In genomic region chr13:47826481-47826880, GRCh38 we compare ENCODE assay signal across 16 cellular contexts.
"Had no signal": no experiment of that assay in that cellular context is flagged by ENCODE, and none has a peak within 500 bp of the region (broad histone marks: within the 10 kb centered on the region; RNA-seq: fewer than 3 reads in every experiment).

No MANE protein-coding gene starts in this region.

- H3K27ac ChIP-seq: esophagus squamous epithelium, SJSA1, upper lobe of left lung had no signal

- H3K4me3 ChIP-seq: esophagus squamous epithelium, sigmoid colon, SJSA1, upper lobe of left lung had no signal

- DNase-seq: activated CD4-positive, alpha-beta memory T cell treated with anti-CD3 and anti-CD28 coated beads, Interleukin-2, amount 10 ng/mL, durations not matched to agents 7 days and 5 days; activated CD4-positive, alpha-beta T cell treated with anti-CD3 and anti-CD28 coated beads for 36 hours; activated CD8-positive, alpha-beta memory T cell treated with anti-CD3 and anti-CD28 coated beads, Interleukin-2, amount 50 U/mL, for 4 hours; activated naive CD4-positive, alpha-beta T cell treated with Interleukin-2 at 50 U/mL for 16 hours; activated naive CD8-positive, alpha-beta T cell treated with anti-CD3 and anti-CD28 coated beads, Interleukin-2, amount 50 U/mL, for 24 hours; activated T-cell treated with anti-CD3 and anti-CD28 coated beads, Interleukin-2, amount 50 U/mL, for 72 hours; esophagus squamous epithelium; mammary epithelial cell; nephron progenitor cell; sigmoid colon; stimulated activated CD4-positive, alpha-beta T cell treated with anti-CD3 and anti-CD28 coated beads, Interleukin-12 subunit alpha, Interleukin-12 subunit beta, amount 100 ng/mL, for 4 hours; stimulated activated CD4-positive, alpha-beta T cell treated with anti-CD3 and anti-CD28 coated beads, Interleukin-2, amount 100 ng/mL, for 48 hours; stimulated activated naive CD8-positive, alpha-beta T cell treated with anti-CD3 and anti-CD28 coated beads, Interleukin-15, Interleukin-2, amounts not matched to agents 100 U/mL and 50 U/mL, for 24 hours; T-helper 9 cell; upper lobe of left lung had no signal

- H3K4me3 Mint-ChIP-seq: activated CD4-positive, alpha-beta memory T cell treated with anti-CD3 and anti-CD28 coated beads, Interleukin-2, amount 10 ng/mL, durations not matched to agents 7 days and 5 days; activated CD4-positive, alpha-beta T cell treated with anti-CD3 and anti-CD28 coated beads for 36 hours; activated naive CD8-positive, alpha-beta T cell treated with anti-CD3 and anti-CD28 coated beads, Interleukin-2, amount 50 U/mL, for 24 hours; activated T-cell treated with anti-CD3 and anti-CD28 coated beads, Interleukin-2, amount 50 U/mL, for 72 hours; nephron progenitor cell had no signal

- H3K36me3 ChIP-seq: esophagus squamous epithelium, sigmoid colon, SJSA1, upper lobe of left lung had no signal

- H3K4me1 Mint-ChIP-seq: activated CD4-positive, alpha-beta memory T cell treated with anti-CD3 and anti-CD28 coated beads, Interleukin-2, amount 10 ng/mL, durations not matched to agents 7 days and 5 days; activated CD4-positive, alpha-beta T cell treated with anti-CD3 and anti-CD28 coated beads for 36 hours; activated naive CD8-positive, alpha-beta T cell treated with anti-CD3 and anti-CD28 coated beads, Interleukin-2, amount 50 U/mL, for 24 hours had no signal

- H3K4me1 ChIP-seq: esophagus squamous epithelium, sigmoid colon, SJSA1, upper lobe of left lung had no signal

- H3K9me3 ChIP-seq: esophagus squamous epithelium, sigmoid colon, SJSA1, upper lobe of left lung had no signal

- ATAC-seq: activated CD4-positive, alpha-beta T cell treated with anti-CD3 and anti-CD28 coated beads for 36 hours; activated naive CD8-positive, alpha-beta T cell treated with anti-CD3 and anti-CD28 coated beads, Interleukin-2, amount 50 U/mL, for 24 hours; activated T-cell treated with anti-CD3 and anti-CD28 coated beads, Interleukin-2, amount 50 U/mL, for 72 hours; stimulated activated naive CD8-positive, alpha-beta T cell treated with anti-CD3 and anti-CD28 coated beads, Interleukin-15, Interleukin-2, amounts not matched to agents 100 U/mL and 50 U/mL, for 24 hours had no signal

- H3K27ac Mint-ChIP-seq: activated CD4-positive, alpha-beta memory T cell treated with anti-CD3 and anti-CD28 coated beads, Interleukin-2, amount 10 ng/mL, durations not matched to agents 7 days and 5 days; activated CD4-positive, alpha-beta T cell treated with anti-CD3 and anti-CD28 coated beads for 36 hours; activated naive CD8-positive, alpha-beta T cell treated with anti-CD3 and anti-CD28 coated beads, Interleukin-2, amount 50 U/mL, for 24 hours; activated T-cell treated with anti-CD3 and anti-CD28 coated beads, Interleukin-2, amount 50 U/mL, for 72 hours; nephron progenitor cell had no signal

- H3K27me3 ChIP-seq: esophagus squamous epithelium, sigmoid colon, SJSA1, upper lobe of left lung had no signal

- H3K27me3 Mint-ChIP-seq: activated CD4-positive, alpha-beta memory T cell treated with anti-CD3 and anti-CD28 coated beads, Interleukin-2, amount 10 ng/mL, durations not matched to agents 7 days and 5 days; activated CD4-positive, alpha-beta T cell treated with anti-CD3 and anti-CD28 coated beads for 36 hours; activated naive CD8-positive, alpha-beta T cell treated with anti-CD3 and anti-CD28 coated beads, Interleukin-2, amount 50 U/mL, for 24 hours had no signal
